Comparison of ENCODE assay signal across 18 cellular contexts in the genomic region with DNA sequence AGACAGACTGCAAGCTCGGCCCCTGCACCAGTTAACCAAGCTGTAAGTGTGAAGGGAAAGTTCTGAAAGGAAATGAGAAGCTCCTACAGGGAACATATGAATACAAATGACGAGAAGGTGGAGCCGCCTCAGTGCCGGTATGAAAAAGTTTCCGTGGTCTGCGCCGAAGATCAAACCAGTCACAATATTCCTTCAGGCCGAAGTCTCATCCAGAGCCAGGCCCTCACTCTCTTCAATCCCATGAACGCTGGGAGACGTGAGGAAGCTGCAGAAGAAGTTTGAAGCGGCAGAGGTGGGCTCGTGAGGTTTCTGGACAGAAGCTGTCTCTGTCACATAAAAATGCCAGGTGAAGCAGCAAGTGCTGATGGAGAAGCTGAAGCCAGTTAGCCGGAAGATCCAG.
"Had no signal": no experiment of that assay in that cellular context is flagged by ENCODE, and none has a peak within 500 bp of the region (broad histone marks: within the 10 kb centered on the region; RNA-seq: fewer than 3 reads in every experiment).

No MANE protein-coding gene starts in this region.

- DNase-seq: activated CD4-positive, alpha-beta memory T cell treated with anti-CD3 and anti-CD28 coated beads, Interleukin-2, amount 10 ng/mL, durations not matched to agents 7 days and 5 days; activated CD4-positive, alpha-beta T cell treated with anti-CD3 and anti-CD28 coated beads, Interleukin-2, amount 10 ng/mL, durations not matched to agents 24 days and 14 days; activated naive CD4-positive, alpha-beta T cell; amniotic stem cell; naive thymus-derived CD8-positive, alpha-beta T cell; stimulated activated CD4-positive, alpha-beta T cell treated with anti-CD3 and anti-CD28 coated beads, Interleukin-12 subunit alpha, Interleukin-12 subunit beta, amount 100 ng/mL, for 4 hours had no signal

- H3K36me3 Mint-ChIP-seq: activated naive CD8-positive, alpha-beta T cell; mesothelial cell of epicardium; neural progenitor cell had no signal

- ATAC-seq: activated CD4-positive, CD25-positive, alpha-beta regulatory T cell treated with anti-CD3 and anti-CD28 coated beads, Interleukin-2, amount 50 U/mL, for 24 hours; left lung; naive thymus-derived CD8-positive, alpha-beta T cell had no signal

- H3K27ac ChIP-seq: breast epithelium, coronary artery, epithelial cell of prostate, left lung, neural progenitor cell, prostate gland, tibial nerve, uterus had no signal

- H3K27me3 ChIP-seq: neural progenitor cell, uterus had no signal

- H3K9me3 ChIP-seq: prostate gland, uterus had no signal

- H3K4me3 ChIP-seq: breast epithelium, coronary artery, left lung, neural progenitor cell, prostate gland, tibial nerve, uterus had no signal

- H3K27ac Mint-ChIP-seq: activated CD4-positive, alpha-beta memory T cell treated with anti-CD3 and anti-CD28 coated beads, Interleukin-2, amount 10 ng/mL, durations not matched to agents 7 days and 5 days; activated CD4-positive, alpha-beta T cell treated with anti-CD3 and anti-CD28 coated beads, Interleukin-2, amount 10 ng/mL, durations not matched to agents 24 days and 14 days; activated naive CD8-positive, alpha-beta T cell; mesothelial cell of epicardium; naive thymus-derived CD8-positive, alpha-beta T cell; neural progenitor cell; stimulated activated naive CD8-positive, alpha-beta T cell treated with anti-CD3 and anti-CD28 coated beads, Interleukin-15, Interleukin-2, amounts not matched to agents 100 ng/mL and 50 ng/mL, for 24 hours had no signal

- H3K9me3 Mint-ChIP-seq: activated CD4-positive, alpha-beta memory T cell treated with anti-CD3 and anti-CD28 coated beads, Interleukin-2, amount 10 ng/mL, durations not matched to agents 7 days and 5 days; activated CD4-positive, alpha-beta T cell treated with anti-CD3 and anti-CD28 coated beads, Interleukin-2, amount 10 ng/mL, durations not matched to agents 24 days and 14 days; stimulated activated naive CD8-positive, alpha-beta T cell treated with anti-CD3 and anti-CD28 coated beads, Interleukin-15, Interleukin-2, amounts not matched to agents 100 ng/mL and 50 ng/mL, for 24 hours had no signal

- H3K36me3 ChIP-seq: breast epithelium, left lung, neural progenitor cell, prostate gland, tibial nerve, uterus had no signal

- H3K4me1 Mint-ChIP-seq: activated CD4-positive, alpha-beta memory T cell treated with anti-CD3 and anti-CD28 coated beads, Interleukin-2, amount 10 ng/mL, durations not matched to agents 7 days and 5 days; activated CD4-positive, alpha-beta T cell treated with anti-CD3 and anti-CD28 coated beads, Interleukin-2, amount 10 ng/mL, durations not matched to agents 24 days and 14 days had no signal

- H3K4me3 Mint-ChIP-seq: activated CD4-positive, alpha-beta memory T cell treated with anti-CD3 and anti-CD28 coated beads, Interleukin-2, amount 10 ng/mL, durations not matched to agents 7 days and 5 days; activated CD4-positive, alpha-beta T cell treated with anti-CD3 and anti-CD28 coated beads, Interleukin-2, amount 10 ng/mL, durations not matched to agents 24 days and 14 days; activated naive CD8-positive, alpha-beta T cell; mesothelial cell of epicardium; naive thymus-derived CD8-positive, alpha-beta T cell; neural progenitor cell; stimulated activated naive CD8-positive, alpha-beta T cell treated with anti-CD3 and anti-CD28 coated beads, Interleukin-15, Interleukin-2, amounts not matched to agents 100 ng/mL and 50 ng/mL, for 24 hours had no signal

- H3K4me1 ChIP-seq: breast epithelium, left lung, neural progenitor cell, prostate gland, tibial nerve, uterus had no signal

- H3K9ac ChIP-seq: neural progenitor cell had no signal
